9 cellular contexts compared by ENCODE assay signal in the genomic region with DNA sequence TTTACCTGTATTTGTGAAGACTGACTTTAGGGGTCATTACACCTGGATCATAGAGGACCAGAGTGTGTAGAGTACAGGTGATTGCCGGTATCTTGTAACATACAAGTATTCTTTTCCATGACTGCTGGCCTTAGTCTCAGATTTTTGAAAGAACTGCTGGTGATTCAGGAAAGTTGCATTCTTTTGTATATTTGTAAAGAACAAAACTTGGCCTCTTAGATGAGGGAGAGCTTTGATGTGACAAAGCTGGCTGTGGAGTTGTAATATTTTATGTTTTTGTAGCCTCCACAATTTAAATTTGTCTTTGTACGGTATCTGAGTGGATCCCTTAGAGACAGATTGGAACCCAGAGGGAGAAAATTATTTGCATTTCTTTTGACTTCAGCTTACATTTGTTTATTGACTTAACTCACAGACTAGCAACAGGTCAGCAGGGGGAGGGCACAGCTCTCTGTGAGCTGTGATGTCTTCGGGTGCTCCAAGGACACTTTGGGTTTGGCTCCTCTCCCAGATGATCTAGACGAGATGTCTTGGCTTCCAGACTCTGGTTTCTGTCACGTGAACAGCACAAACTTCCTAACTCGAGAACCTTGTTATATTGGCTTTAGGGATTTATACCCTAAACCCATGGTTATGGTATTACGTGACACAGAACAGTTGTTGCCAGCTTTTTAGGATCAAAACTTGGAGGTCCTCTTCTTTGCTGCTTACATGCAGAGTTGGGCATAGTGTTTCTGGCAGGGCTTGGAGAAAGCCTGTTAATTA.
DNase-seq lines count a peak whose midpoint lies in the region; ATAC-seq and TF ChIP-seq lines count a peak whose summit lies in the region.
"Had no signal": no experiment of that assay in that cellular context is flagged by ENCODE, and none has a peak within 500 bp of the region (broad histone marks: within the 10 kb centered on the region; RNA-seq: fewer than 3 reads in every experiment).

No MANE protein-coding gene starts in this region.

- ATAC-seq in GM18520 (IDR thresholded peaks at IDR 0.05; ENCODE audit: unreplicated experiment): no peak

- no peak overlapping the region for H3K4me3 Mint-ChIP-seq in activated naive CD8-positive, alpha-beta T cell treated with anti-CD3 and anti-CD28 coated beads for 36 hours

- H3K9me3 ChIP-seq in HEK293 (ENCODE audit: control insufficient read depth, insufficient read depth, low read depth, low read length): no peaks in the 10 kb centered on the region
- H3K9me3 ChIP-seq in cardiac muscle cell (ENCODE audit: low read depth): no peaks in the 10 kb centered on the region
- no peaks in the 10 kb centered on the region for H3K9me3 ChIP-seq in spleen

- H3K36me3 Mint-ChIP-seq in activated naive CD8-positive, alpha-beta T cell treated with anti-CD3 and anti-CD28 coated beads for 36 hours: peaks cover 6% of the 10 kb centered on the region

- H3K36me3 ChIP-seq in HEK293 (ENCODE audit: control insufficient read depth in 2 of 2, insufficient read depth in 1 of 2, low read length in 2 of 2) (no peaks in the 10 kb centered on the region), cardiac muscle cell (no peaks in the 10 kb centered on the region), spleen (no peaks in the 10 kb centered on the region)

- no peak for TF ChIP-seq CTCF in HEK293 (tag by site-specific recombination; IDR thresholded peaks at IDR 0.05)
- TF ChIP-seq CTCF in cardiac muscle cell (IDR thresholded peaks at IDR 0.05; ENCODE audit: low read depth, low read length): no peak
- TF ChIP-seq CTCF in spleen (IDR thresholded peaks at IDR 0.05 in 8 of 11, conservative IDR thresholded peaks at IDR 0.05 in 3 of 11): no peak

- WGBS in spleen, 5 donors: 43 to 70% (median 56%) methylated on average over 7 of the region's 7 CpGs

- H3K4me1 Mint-ChIP-seq in activated naive CD8-positive, alpha-beta T cell treated with anti-CD3 and anti-CD28 coated beads for 36 hours: peaks cover 2% of the 10 kb centered on the region

- DNase-seq in T1000 (lab: John Stamatoyannopoulos, UW) (peak; percentile 30), cardiac muscle cell (ENCODE audit: low read depth in 1 of 2, low spot score in 1 of 2) (peak in 1 of 2 donors; percentile 94), spleen (no peak), NCI-H748 treated with DMSO at 0.1 percent for 48 hours (lab: John Stamatoyannopoulos, UW) (no peak)
- no peak for DNase-seq in activated naive CD8-positive, alpha-beta T cell treated with anti-CD3 and anti-CD28 coated beads for 36 hours
- DNase-seq in activated CD4-positive, alpha-beta T cell treated with anti-CD3 and anti-CD28 coated beads for 1 hour: no peak

- H3K27me3 Mint-ChIP-seq in activated naive CD8-positive, alpha-beta T cell treated with anti-CD3 and anti-CD28 coated beads for 36 hours: no peaks in the 10 kb centered on the region
- H3K27me3 Mint-ChIP-seq: IgD-negative memory B cell had no signal

- intact Hi-C loops in spleen (cut with DNase I; ENCODE audit: low total_unique reads): no loop called here

- no peak overlapping the region for H3K27ac Mint-ChIP-seq in activated naive CD8-positive, alpha-beta T cell treated with anti-CD3 and anti-CD28 coated beads for 36 hours

- H3K9me3 Mint-ChIP-seq in activated naive CD8-positive, alpha-beta T cell treated with anti-CD3 and anti-CD28 coated beads for 36 hours: no peaks in the 10 kb centered on the region

- POLR2A ChIA-PET in HEK293 (lab: Yijun Ruan, JAX): interaction anchor here (1.0 kb wide), 1 partner anchor 63 kb away, joined by 3 read pairs; no protein-coding TSS in a partner anchor

- H3K27me3 ChIP-seq in cardiac muscle cell (no peaks in the 10 kb centered on the region), spleen (replicated peaks in 1 of 7) (no peaks in the 10 kb centered on the region)

- CTCF ChIA-PET in HEK293 (lab: Yijun Ruan, JAX): interaction anchor here (0.7 to 0.8 kb wide), 2 partner anchors 11 to 17 kb away, joined by 3 read pairs; no protein-coding TSS in a partner anchor

- H3K4me3 ChIP-seq in HEK293 (ENCODE audit: low read depth, low read length) (no peak overlapping the region), cardiac muscle cell (no peak overlapping the region), spleen (no peak overlapping the region)

- no peak for TF ChIP-seq POLR2A in spleen (IDR thresholded peaks at IDR 0.05)

- peak overlapping the region; percentile 62 for H3K27ac ChIP-seq in HEK293 (ENCODE audit: extremely low read depth, low read depth, low read length)
- peak overlapping the region; percentile 75 for H3K27ac ChIP-seq in cardiac muscle cell
- H3K27ac ChIP-seq in spleen: peak overlapping the region in 6 of 8 donors; percentile 28 to 67 (median 48)

- H3K4me1 ChIP-seq in HEK293 (ENCODE audit: control insufficient read depth, insufficient read depth, low read length) (peaks cover 33% of the 10 kb centered on the region), cardiac muscle cell (ENCODE audit: low read depth) (peaks cover 41% of the 10 kb centered on the region), spleen (peaks cover 9 to 35% (median 20%) of the 10 kb centered on the region in 6 donors)

TF ChIP-seq in HEK293, 187 proteins besides CTCF, POLR2A, EP300 and RAD21 (continues in another document):
- no peak for TF ChIP-seq WT1 (tag by site-specific recombination; IDR thresholded peaks at IDR 0.05)
- peak; percentile 74 for TF ChIP-seq SP7 (tag by site-specific recombination; IDR thresholded peaks at IDR 0.05)
- TF ChIP-seq MZF1 (tag by site-specific recombination; IDR thresholded peaks at IDR 0.05; ENCODE audit: borderline replicate concordance): peak; percentile 61; the same call in 1 of the 2 replicates
- no peak for TF ChIP-seq ZNF24 (tag by site-specific recombination; IDR thresholded peaks at IDR 0.05)
- TF ChIP-seq ZNF292 (tag by site-specific recombination; IDR thresholded peaks at IDR 0.05; ENCODE audit: borderline replicate concordance, low read depth): no peak
- TF ChIP-seq ZNF133 (tag by site-specific recombination; IDR thresholded peaks at IDR 0.05): no peak
- TF ChIP-seq GLIS1 (tag by site-specific recombination; IDR thresholded peaks at IDR 0.05): 0 out of 2 replicates have a peak, but pooled peaks have one; percentile 26
- TF ChIP-seq SCRT1 (tag by site-specific recombination; IDR thresholded peaks at IDR 0.05; ENCODE audit: borderline replicate concordance): peak; percentile 92
- no peak for TF ChIP-seq TSHZ1 (tag by site-specific recombination; IDR thresholded peaks at IDR 0.05; ENCODE audit: borderline replicate concordance)
- TF ChIP-seq ZNF398 (tag by site-specific recombination; IDR thresholded peaks at IDR 0.05): peak; percentile 36; the same call in 1 of the 2 replicates
- peak; percentile 36; the same call in 1 of the 2 replicates for TF ChIP-seq ZXDB (tag by site-specific recombination; IDR thresholded peaks at IDR 0.05)
- no peak for TF ChIP-seq ZNF114 (tag by site-specific recombination; IDR thresholded peaks at IDR 0.05)
- TF ChIP-seq HOXA7 (CRISPR knock-in tag; IDR thresholded peaks at IDR 0.05; ENCODE audit: borderline replicate concordance): no peak
- no peak for TF ChIP-seq ZNF362 (tag by site-specific recombination; IDR thresholded peaks at IDR 0.05)
